Comparison of ENCODE assay signal across 19 cellular contexts in the genomic region with DNA sequence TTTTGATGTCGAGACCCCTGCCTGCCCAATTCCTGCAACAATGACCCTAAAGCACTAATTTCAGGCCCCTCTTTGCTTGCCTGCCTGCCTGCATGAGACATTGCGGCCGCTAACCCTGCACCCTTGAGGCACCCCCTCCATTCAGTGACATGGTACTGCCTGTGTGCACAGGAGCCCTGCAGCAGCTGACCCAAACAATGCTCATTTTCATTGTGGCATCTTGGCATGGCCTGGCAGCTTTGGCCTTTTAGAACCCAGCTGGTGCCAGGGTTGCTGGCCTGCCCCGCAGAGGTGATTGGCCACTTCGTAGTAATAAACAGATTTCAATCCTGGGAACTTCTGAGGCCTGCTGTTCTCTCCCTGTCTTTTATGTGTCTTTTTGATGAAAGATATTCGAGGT.
DNase-seq lines count a peak whose midpoint lies in the region; ATAC-seq lines count a peak whose summit lies in the region.
"Had no signal": no experiment of that assay in that cellular context is flagged by ENCODE, and none has a peak within 500 bp of the region (broad histone marks: within the 10 kb centered on the region; RNA-seq: fewer than 3 reads in every experiment).

No MANE protein-coding gene starts in this region.

- DNase-seq in NCI-H774 (lab: John Stamatoyannopoulos, UW) (peak; percentile 30), cerebellar cortex (ENCODE audit: low spot score) (peak; percentile 82), hippocampal formation (lab: John Stamatoyannopoulos, UW) (peak; percentile 88 to 93), substantia nigra (lab: John Stamatoyannopoulos, UW) (peak; percentile 28 to 92 (median 80))
- DNase-seq in activated effector memory CD4-positive, alpha-beta T cell treated with anti-CD3 and anti-CD28 coated beads, Interleukin-2, amount 50 U/mL, for 16 hours, result no peak
- DNase-seq: activated CD8-positive, alpha-beta memory T cell treated with anti-CD3 and anti-CD28 coated beads, Interleukin-2, amount 10 ng/mL, durations not matched to agents 7 days and 5 days; activated effector memory CD4-positive, alpha-beta T cell treated with Interleukin-2 at 50 U/mL for 16 hours; adrenal gland; left lung; NCI-H526 treated with DMSO at 0.1 percent for 48 hours; SK-N-SH; stimulated activated CD4-positive, alpha-beta T cell treated with anti-CD3 and anti-CD28 coated beads, Interleukin-4, amount 100 ng/mL, for 4 hours had no signal

- H3K27ac ChIP-seq in substantia nigra (ENCODE audit: low read depth, low read length, poor library complexity, severe bottlenecking), result peak overlapping the region; percentile 98
- H3K27ac ChIP-seq: adrenal gland, left lung, parathyroid adenoma, skin epidermis, thoracic aorta had no signal

- no peak for ATAC-seq in GM21381 (IDR thresholded peaks at IDR 0.05; ENCODE audit: unreplicated experiment)
- no peak for ATAC-seq in GM21528 (IDR thresholded peaks at IDR 0.05; ENCODE audit: low FRiP score, unreplicated experiment)
- no peak for ATAC-seq in HG03432 (IDR thresholded peaks at IDR 0.05; ENCODE audit: unreplicated experiment)
- ATAC-seq: activated CD8-positive, alpha-beta memory T cell treated with anti-CD3 and anti-CD28 coated beads, Interleukin-2, amount 10 ng/mL, durations not matched to agents 7 days and 5 days; Panc1 had no signal
